Comparison of ENCODE assay signal across 32 cellular contexts in genomic region chr5:88954511-88954910, GRCh38.
"Had no signal": no experiment of that assay in that cellular context is flagged by ENCODE, and none has a peak within 500 bp of the region (broad histone marks: within the 10 kb centered on the region; RNA-seq: fewer than 3 reads in every experiment).

No MANE protein-coding gene starts in this region.

- H3K4me1 ChIP-seq: breast epithelium, pancreas had no signal

- H3K36me3 Mint-ChIP-seq: naive thymus-derived CD4-positive, alpha-beta T cell had no signal

- H3K27ac Mint-ChIP-seq: activated CD4-positive, alpha-beta memory T cell treated with anti-CD3 and anti-CD28 coated beads, Interleukin-2, amount 10 ng/mL, durations not matched to agents 7 days and 5 days; activated CD4-positive, alpha-beta T cell treated with anti-CD3 and anti-CD28 coated beads, Interleukin-2, amount 10 ng/mL, durations not matched to agents 7 days and 5 days; activated T-cell treated with anti-CD3 and anti-CD28 coated beads, Interleukin-2, amount 50 U/mL, for 24 hours; naive thymus-derived CD4-positive, alpha-beta T cell; T-helper 17 cell had no signal

- H3K27me3 ChIP-seq: breast epithelium, esophagus muscularis mucosa, gastroesophageal sphincter, hepatocyte had no signal

- H3K4me3 Mint-ChIP-seq: activated CD4-positive, alpha-beta memory T cell treated with anti-CD3 and anti-CD28 coated beads, Interleukin-2, amount 10 ng/mL, durations not matched to agents 7 days and 5 days; activated CD4-positive, alpha-beta T cell treated with anti-CD3 and anti-CD28 coated beads, Interleukin-2, amount 10 ng/mL, durations not matched to agents 7 days and 5 days; activated T-cell treated with anti-CD3 and anti-CD28 coated beads, Interleukin-2, amount 50 U/mL, for 24 hours; naive thymus-derived CD4-positive, alpha-beta T cell; neural crest cell; T-helper 17 cell had no signal

- H3K27me3 Mint-ChIP-seq: activated CD4-positive, alpha-beta memory T cell treated with anti-CD3 and anti-CD28 coated beads, Interleukin-2, amount 10 ng/mL, durations not matched to agents 7 days and 5 days; T-helper 17 cell had no signal

- H3K4me3 ChIP-seq: breast epithelium, esophagus muscularis mucosa, gastroesophageal sphincter, hepatocyte, pancreas, psoas muscle, skin epidermis, thoracic aorta had no signal

- H3K27ac ChIP-seq: breast epithelium, esophagus muscularis mucosa, gastroesophageal sphincter, hepatocyte, pancreas, psoas muscle, skin epidermis had no signal

- DNase-seq: activated CD4-positive, alpha-beta memory T cell treated with anti-CD3 and anti-CD28 coated beads, Interleukin-2, amount 10 ng/mL, durations not matched to agents 7 days and 5 days; activated CD4-positive, alpha-beta T cell treated with anti-CD3 and anti-CD28 coated beads, Interleukin-2, amount 10 ng/mL, durations not matched to agents 7 days and 5 days; activated CD4-positive, CD25-positive, alpha-beta regulatory T cell treated with anti-CD3 and anti-CD28 coated beads, Interleukin-2, amount 50 U/mL, for 72 hours; activated CD8-positive, alpha-beta memory T cell treated with anti-CD3 and anti-CD28 coated beads, Interleukin-2, amount 50 U/mL, for 48 hours; activated gamma-delta T cell treated with Interleukin-2 at 50 U/mL for 16 hours; activated naive CD4-positive, alpha-beta T cell treated with anti-CD3 and anti-CD28 coated beads, Interleukin-2, amount 50 U/mL, for 16 hours; activated T-cell treated with anti-CD3 and anti-CD28 coated beads, Interleukin-2, amount 50 U/mL, for 24 hours; amniotic stem cell; central memory CD4-positive, alpha-beta T cell; dermis blood vessel endothelial cell; effector CD4-positive, alpha-beta T cell; left cardiac atrium; mammary epithelial cell; naive thymus-derived CD4-positive, alpha-beta T cell; nucleus accumbens; pancreas; psoas muscle; right cardiac atrium; stimulated activated CD4-positive, alpha-beta T cell treated with anti-CD3 and anti-CD28 coated beads, Interleukin-12 subunit alpha, Interleukin-12 subunit beta, amount 100 ng/mL, for 4 hours; stimulated activated CD4-positive, alpha-beta T cell treated with anti-CD3 and anti-CD28 coated beads, Interleukin-4, amount 100 ng/mL, for 1 hour; stimulated activated naive CD8-positive, alpha-beta T cell treated with anti-CD3 and anti-CD28 coated beads, Interleukin-15, Interleukin-2, amounts not matched to agents 100 U/mL and 50 U/mL, for 24 hours; SW 1271; T-helper 17 cell; T1000; trophoblast cell had no signal

- H3K4me2 ChIP-seq: hepatocyte had no signal

- H3K36me3 ChIP-seq: breast epithelium, esophagus muscularis mucosa, gastroesophageal sphincter, pancreas, thoracic aorta had no signal

- H3K9me3 Mint-ChIP-seq: activated CD4-positive, alpha-beta memory T cell treated with anti-CD3 and anti-CD28 coated beads, Interleukin-2, amount 10 ng/mL, durations not matched to agents 7 days and 5 days; activated CD4-positive, alpha-beta T cell treated with anti-CD3 and anti-CD28 coated beads, Interleukin-2, amount 10 ng/mL, durations not matched to agents 7 days and 5 days; activated T-cell treated with anti-CD3 and anti-CD28 coated beads, Interleukin-2, amount 50 U/mL, for 24 hours; neural crest cell had no signal

- H3K4me1 Mint-ChIP-seq: activated CD4-positive, alpha-beta memory T cell treated with anti-CD3 and anti-CD28 coated beads, Interleukin-2, amount 10 ng/mL, durations not matched to agents 7 days and 5 days; activated CD4-positive, alpha-beta T cell treated with anti-CD3 and anti-CD28 coated beads, Interleukin-2, amount 10 ng/mL, durations not matched to agents 7 days and 5 days; naive thymus-derived CD4-positive, alpha-beta T cell; neural crest cell; T-helper 17 cell had no signal

- ATAC-seq: gastroesophageal sphincter; left cardiac atrium; naive thymus-derived CD4-positive, alpha-beta T cell; pancreas; right cardiac atrium; stimulated activated naive CD8-positive, alpha-beta T cell treated with anti-CD3 and anti-CD28 coated beads, Interleukin-15, Interleukin-2, amounts not matched to agents 100 U/mL and 50 U/mL, for 24 hours; T-helper 17 cell had no signal

- H3K9me3 ChIP-seq: breast epithelium, esophagus muscularis mucosa, gastroesophageal sphincter, pancreas, psoas muscle, thoracic aorta had no signal

- H3K79me2 ChIP-seq: hepatocyte had no signal

- H2AFZ ChIP-seq: hepatocyte had no signal
